ENCODE assay signal across 1 cellular context in the genomic region with DNA sequence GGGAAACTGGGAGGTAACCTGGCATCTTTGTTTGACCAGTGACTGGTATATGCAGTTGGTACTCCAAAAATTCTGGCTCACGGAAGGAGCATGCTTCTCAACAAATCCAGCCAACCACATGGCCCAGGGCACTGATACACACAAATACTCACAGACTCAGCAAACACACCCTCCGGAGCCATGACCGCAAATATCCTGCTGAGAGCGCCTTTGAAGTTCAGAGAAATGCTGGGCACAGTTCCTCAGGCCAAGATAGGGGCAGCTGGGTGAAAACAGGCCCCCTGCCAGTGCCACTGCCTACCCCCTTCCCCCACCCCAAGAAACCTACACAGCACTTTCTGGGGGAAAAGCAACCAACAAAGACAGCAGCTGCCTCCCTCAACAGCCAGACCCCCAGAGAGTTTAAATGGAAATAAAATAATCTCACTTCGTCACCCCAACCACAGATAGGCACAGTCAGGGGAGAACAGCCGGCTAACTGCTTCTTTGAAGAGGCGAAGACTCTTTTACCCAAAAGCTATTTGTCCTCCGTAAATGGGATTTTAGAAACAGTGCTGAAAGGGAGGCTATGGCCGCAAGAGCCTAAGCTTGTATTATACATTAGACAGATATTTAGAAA.
TF ChIP-seq lines count a peak whose summit lies in the region.

No MANE protein-coding gene starts in this region.

TF ChIP-seq in HepG2, 621 proteins besides CTCF, POLR2A, EP300 and RAD21 (continued from another document):
- no peak for TF ChIP-seq ZBTB7A (CRISPR knock-in tag; IDR thresholded peaks at IDR 0.05)
- TF ChIP-seq ZHX2 (IDR thresholded peaks at IDR 0.05; ENCODE audit: low read depth), result no peak
- no peak for TF ChIP-seq ZHX2 (CRISPR knock-in tag; IDR thresholded peaks at IDR 0.05; ENCODE audit: borderline replicate concordance)
- no peak for TF ChIP-seq RXRB (CRISPR knock-in tag; IDR thresholded peaks at IDR 0.05; ENCODE audit: borderline replicate concordance)
- no peak for TF ChIP-seq ZBTB43 (CRISPR knock-in tag; conservative IDR thresholded peaks at IDR 0.05)
- TF ChIP-seq ZZZ3 (CRISPR knock-in tag; IDR thresholded peaks at IDR 0.05; ENCODE audit: borderline replicate concordance), result no peak
